Comparison of ENCODE assay signal across 1 cellular context in the genomic region with DNA sequence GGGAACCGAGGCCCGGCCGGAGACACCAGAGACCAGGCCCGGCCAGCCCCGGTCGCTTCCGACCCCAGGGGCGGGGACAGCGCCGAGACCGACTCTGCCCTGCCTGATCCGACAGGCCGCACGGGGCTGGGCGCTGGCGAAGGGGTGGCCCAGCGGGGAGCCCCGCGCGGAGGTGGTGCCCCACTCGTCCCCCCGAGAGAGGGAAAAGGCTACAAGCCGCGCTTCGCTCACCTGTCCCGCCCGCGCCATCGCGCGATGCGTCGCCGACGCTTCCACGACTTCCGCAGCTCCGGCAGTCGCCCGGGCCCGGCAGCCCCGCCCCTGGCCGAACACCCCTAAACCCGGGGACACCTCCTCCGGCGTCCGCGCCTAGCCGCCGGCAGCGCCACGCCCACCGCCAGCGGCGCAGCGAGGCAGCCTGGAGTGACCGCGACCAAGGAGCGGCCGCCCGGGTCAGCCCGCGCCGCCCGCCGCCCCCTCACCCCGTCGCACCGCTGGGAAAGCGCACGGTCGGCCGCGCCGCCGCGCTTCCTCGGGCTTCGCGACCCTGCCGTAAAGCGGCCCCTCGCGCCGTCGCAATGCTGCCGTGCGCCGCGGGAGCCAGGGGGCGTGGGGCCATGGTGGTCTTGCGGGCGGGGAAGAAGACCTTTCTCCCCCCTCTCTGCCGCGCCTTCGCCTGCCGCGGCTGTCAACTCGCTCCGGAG.
TF ChIP-seq lines count a peak whose summit lies in the region.

Gene BAG5 (minus strand): TSS at position 273 of the 704 bp plus-strand sequence. CDS start 1,493 bp downstream, outside the sequence.
Gene COA8 (plus strand): TSS at position 576 of the 704 bp plus-strand sequence. CDS start 42 bp downstream, at position 618.

TF ChIP-seq in K562, 482 proteins besides CTCF, POLR2A, EP300 and RAD21 (continued from another document):
- TF ChIP-seq ZNF217 (CRISPR knock-in tag; IDR thresholded peaks at IDR 0.05): no peak
- TF ChIP-seq, protein P1, sequence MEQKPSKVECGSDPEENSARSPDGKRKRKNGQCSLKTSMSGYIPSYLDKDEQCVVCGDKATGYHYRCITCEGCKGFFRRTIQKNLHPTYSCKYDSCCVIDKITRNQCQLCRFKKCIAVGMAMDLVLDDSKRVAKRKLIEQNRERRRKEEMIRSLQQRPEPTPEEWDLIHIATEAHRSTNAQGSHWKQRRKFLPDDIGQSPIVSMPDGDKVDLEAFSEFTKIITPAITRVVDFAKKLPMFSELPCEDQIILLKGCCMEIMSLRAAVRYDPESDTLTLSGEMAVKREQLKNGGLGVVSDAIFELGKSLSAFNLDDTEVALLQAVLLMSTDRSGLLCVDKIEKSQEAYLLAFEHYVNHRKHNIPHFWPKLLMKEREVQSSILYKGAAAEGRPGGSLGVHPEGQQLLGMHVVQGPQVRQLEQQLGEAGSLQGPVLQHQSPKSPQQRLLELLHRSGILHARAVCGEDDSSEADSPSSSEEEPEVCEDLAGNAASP (IDR thresholded peaks at IDR 0.05): no peak
- no peak for TF ChIP-seq KLF16 (IDR thresholded peaks at IDR 0.05)
- TF ChIP-seq NFRKB (IDR thresholded peaks at IDR 0.05; ENCODE audit: low read depth): no peak
- peak; percentile 90 for TF ChIP-seq CXXC5 (CRISPR knock-in tag; IDR thresholded peaks at IDR 0.05)
- TF ChIP-seq KAT7 (CRISPR knock-in tag; IDR thresholded peaks at IDR 0.05; ENCODE audit: borderline replicate concordance): no peak
- peak; percentile 30 for TF ChIP-seq TBP (optimal IDR thresholded peaks at IDR 0.05; ENCODE audit: low read depth, low read length)
- TF ChIP-seq MYC (IDR thresholded peaks at IDR 0.05; ENCODE audit: low read depth, low read length): peak; percentile 67
- no peak for TF ChIP-seq MYC (CRISPR knock-in tag; IDR thresholded peaks at IDR 0.05; ENCODE audit: borderline replicate concordance, low read depth)
- TF ChIP-seq ZBTB8A (IDR thresholded peaks at IDR 0.05; ENCODE audit: partially characterized antibody): no peak
- TF ChIP-seq ZNF263 (CRISPR knock-in tag; IDR thresholded peaks at IDR 0.05; ENCODE audit: borderline replicate concordance): no peak
- TF ChIP-seq, protein P2, sequence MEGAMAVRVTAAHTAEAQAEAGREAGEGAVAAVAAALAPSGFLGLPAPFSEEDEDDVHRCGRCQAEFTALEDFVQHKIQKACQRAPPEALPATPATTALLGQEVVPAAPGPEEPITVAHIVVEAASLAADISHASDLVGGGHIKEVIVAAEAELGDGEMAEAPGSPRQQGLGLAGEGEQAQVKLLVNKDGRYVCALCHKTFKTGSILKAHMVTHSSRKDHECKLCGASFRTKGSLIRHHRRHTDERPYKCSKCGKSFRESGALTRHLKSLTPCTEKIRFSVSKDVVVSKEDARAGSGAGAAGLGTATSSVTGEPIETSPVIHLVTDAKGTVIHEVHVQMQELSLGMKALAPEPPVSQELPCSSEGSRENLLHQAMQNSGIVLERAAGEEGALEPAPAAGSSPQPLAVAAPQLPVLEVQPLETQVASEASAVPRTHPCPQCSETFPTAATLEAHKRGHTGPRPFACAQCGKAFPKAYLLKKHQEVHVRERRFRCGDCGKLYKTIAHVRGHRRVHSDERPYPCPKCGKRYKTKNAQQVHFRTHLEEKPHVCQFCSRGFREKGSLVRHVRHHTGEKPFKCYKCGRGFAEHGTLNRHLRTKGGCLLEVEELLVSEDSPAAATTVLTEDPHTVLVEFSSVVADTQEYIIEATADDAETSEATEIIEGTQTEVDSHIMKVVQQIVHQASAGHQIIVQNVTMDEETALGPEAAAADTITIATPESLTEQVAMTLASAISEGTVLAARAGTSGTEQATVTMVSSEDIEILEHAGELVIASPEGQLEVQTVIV (CRISPR knock-in tag; IDR thresholded peaks at IDR 0.05; ENCODE audit: borderline replicate concordance): peak; percentile 100
- TF ChIP-seq, protein P3, sequence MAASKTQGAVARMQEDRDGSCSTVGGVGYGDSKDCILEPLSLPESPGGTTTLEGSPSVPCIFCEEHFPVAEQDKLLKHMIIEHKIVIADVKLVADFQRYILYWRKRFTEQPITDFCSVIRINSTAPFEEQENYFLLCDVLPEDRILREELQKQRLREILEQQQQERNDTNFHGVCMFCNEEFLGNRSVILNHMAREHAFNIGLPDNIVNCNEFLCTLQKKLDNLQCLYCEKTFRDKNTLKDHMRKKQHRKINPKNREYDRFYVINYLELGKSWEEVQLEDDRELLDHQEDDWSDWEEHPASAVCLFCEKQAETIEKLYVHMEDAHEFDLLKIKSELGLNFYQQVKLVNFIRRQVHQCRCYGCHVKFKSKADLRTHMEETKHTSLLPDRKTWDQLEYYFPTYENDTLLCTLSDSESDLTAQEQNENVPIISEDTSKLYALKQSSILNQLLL (CRISPR knock-in tag; IDR thresholded peaks at IDR 0.05; ENCODE audit: borderline replicate concordance): no peak
- TF ChIP-seq ZNF3 (CRISPR knock-in tag; IDR thresholded peaks at IDR 0.05): no peak
- TF ChIP-seq U2AF1 (optimal IDR thresholded peaks at IDR 0.05; ENCODE audit: low read depth, low read length): no peak
- TF ChIP-seq HLTF (IDR thresholded peaks at IDR 0.05): no peak
- peak; percentile 89 for TF ChIP-seq RBFOX2 (IDR thresholded peaks at IDR 0.05; ENCODE audit: low read depth, low read length)
- TF ChIP-seq ARHGAP35 (IDR thresholded peaks at IDR 0.05; ENCODE audit: partially characterized antibody): no peak
- no peak for TF ChIP-seq FIP1L1 (IDR thresholded peaks at IDR 0.05; ENCODE audit: low read depth, low read length, poor library complexity, severe bottlenecking)
- no peak for TF ChIP-seq HDAC8 (tag; IDR thresholded peaks at IDR 0.05)
- TF ChIP-seq, protein P4, sequence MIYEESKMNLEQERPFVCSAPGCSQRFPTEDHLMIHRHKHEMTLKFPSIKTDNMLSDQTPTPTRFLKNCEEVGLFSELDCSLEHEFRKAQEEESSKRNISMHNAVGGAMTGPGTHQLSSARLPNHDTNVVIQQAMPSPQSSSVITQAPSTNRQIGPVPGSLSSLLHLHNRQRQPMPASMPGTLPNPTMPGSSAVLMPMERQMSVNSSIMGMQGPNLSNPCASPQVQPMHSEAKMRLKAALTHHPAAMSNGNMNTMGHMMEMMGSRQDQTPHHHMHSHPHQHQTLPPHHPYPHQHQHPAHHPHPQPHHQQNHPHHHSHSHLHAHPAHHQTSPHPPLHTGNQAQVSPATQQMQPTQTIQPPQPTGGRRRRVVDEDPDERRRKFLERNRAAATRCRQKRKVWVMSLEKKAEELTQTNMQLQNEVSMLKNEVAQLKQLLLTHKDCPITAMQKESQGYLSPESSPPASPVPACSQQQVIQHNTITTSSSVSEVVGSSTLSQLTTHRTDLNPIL (CRISPR knock-in tag; IDR thresholded peaks at IDR 0.05): no peak
- TF ChIP-seq ZNF586 (CRISPR knock-in tag; conservative IDR thresholded peaks at IDR 0.05): no peak
- TF ChIP-seq POLR2G (IDR thresholded peaks at IDR 0.05; ENCODE audit: low read depth, low read length): peak; percentile 87
- TF ChIP-seq, protein P5, sequence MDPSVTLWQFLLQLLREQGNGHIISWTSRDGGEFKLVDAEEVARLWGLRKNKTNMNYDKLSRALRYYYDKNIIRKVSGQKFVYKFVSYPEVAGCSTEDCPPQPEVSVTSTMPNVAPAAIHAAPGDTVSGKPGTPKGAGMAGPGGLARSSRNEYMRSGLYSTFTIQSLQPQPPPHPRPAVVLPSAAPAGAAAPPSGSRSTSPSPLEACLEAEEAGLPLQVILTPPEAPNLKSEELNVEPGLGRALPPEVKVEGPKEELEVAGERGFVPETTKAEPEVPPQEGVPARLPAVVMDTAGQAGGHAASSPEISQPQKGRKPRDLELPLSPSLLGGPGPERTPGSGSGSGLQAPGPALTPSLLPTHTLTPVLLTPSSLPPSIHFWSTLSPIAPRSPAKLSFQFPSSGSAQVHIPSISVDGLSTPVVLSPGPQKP (CRISPR knock-in tag; IDR thresholded peaks at IDR 0.05): no peak
- no peak for TF ChIP-seq IRF9 (tag; IDR thresholded peaks at IDR 0.05)
- no peak for TF ChIP-seq HDAC2 (IDR thresholded peaks at IDR 0.05)
- peak; percentile 34; the same call in 1 of the 2 replicates for TF ChIP-seq EGR1 (conservative IDR thresholded peaks at IDR 0.05)
- peak; percentile 60; the same call in 1 of the 2 replicates for TF ChIP-seq ZBTB9 (CRISPR knock-in tag; IDR thresholded peaks at IDR 0.05)
- no peak for TF ChIP-seq CCAR2 (IDR thresholded peaks at IDR 0.05; ENCODE audit: low read depth, low read length)
- TF ChIP-seq TRIM24 (IDR thresholded peaks at IDR 0.05): no peak
TF ChIP-seq in K562: peak in this region for 66.
